ENCODE assay signal across 20 cellular contexts in the genomic region with DNA sequence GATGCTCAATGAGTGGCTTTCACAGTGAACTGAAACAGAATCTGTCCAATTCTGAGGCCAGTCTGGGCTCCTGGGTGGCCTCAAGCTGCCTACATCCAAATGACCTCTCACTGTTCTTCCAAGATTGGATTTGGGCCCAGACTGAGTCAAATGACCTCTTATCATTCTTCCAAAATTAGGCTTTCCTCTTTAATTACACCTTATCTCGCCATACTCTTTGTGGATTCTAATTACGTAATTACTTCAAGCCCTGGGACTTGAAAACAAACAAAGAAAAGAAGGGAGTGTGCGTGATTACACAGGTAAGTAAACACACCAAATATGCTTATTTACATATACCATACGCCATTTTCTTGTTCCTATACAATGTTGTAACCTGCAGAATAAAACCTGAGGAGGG. TPM values are rescaled to one million over a fixed set of nuclear protein-coding genes. Genes with fewer than 3 reads are reported as not detected.
A peak's percentile ranks its signal among the peaks of the same experiment; 100 is the strongest.
DNase-seq lines count a peak whose midpoint lies in the region; ATAC-seq, FAIRE-seq and TF ChIP-seq lines count a peak whose summit lies in the region.
"Had no signal": no experiment of that assay in that cellular context is flagged by ENCODE, and none has a peak within 500 bp of the region (broad histone marks: within the 10 kb centered on the region; RNA-seq: fewer than 3 reads in every experiment).

No MANE protein-coding gene starts in this region.

- no peak for FAIRE-seq in frontal cortex (lab: Jason Lieb, UNC)
- FAIRE-seq: endometrium, keratinocyte had no signal

- H3K9me3 ChIP-seq in HEK293 (ENCODE audit: control insufficient read depth, insufficient read depth, low read depth, low read length) (no peaks in the 10 kb centered on the region), psoas muscle (no peaks in the 10 kb centered on the region)

- ATAC-seq in left ventricle myocardium superior, result peak; percentile 73
- peak in 1 of 4 donors; percentile 24 for ATAC-seq in psoas muscle
- ATAC-seq in HG03135 (IDR thresholded peaks at IDR 0.05; ENCODE audit: unreplicated experiment), result no peak
- ATAC-seq: stimulated activated naive CD8-positive, alpha-beta T cell treated with anti-CD3 and anti-CD28 coated beads, Interleukin-15, Interleukin-2, amounts not matched to agents 100 U/mL and 50 U/mL, for 24 hours had no signal

- H3K27ac ChIP-seq in HEK293 (ENCODE audit: extremely low read depth, low read depth, low read length) (no peak overlapping the region), psoas muscle (peak overlapping the region; percentile 46)
- H3K27ac ChIP-seq: RWPE1 had no signal

- POLR2A ChIA-PET in HEK293 (lab: Yijun Ruan, JAX), result no interaction called here

- CTCF ChIA-PET in HEK293 (lab: Yijun Ruan, JAX), result no interaction called here

- DNase-seq in OCI-M1 (lab: John Stamatoyannopoulos, UW), result peak; percentile 22
- DNase-seq in left ventricle myocardium superior, result no peak
- no peak for DNase-seq in psoas muscle
- DNase-seq in activated CD4-positive, alpha-beta T cell treated with anti-CD3 and anti-CD28 coated beads for 48 hours, result no peak
- no peak for DNase-seq in frontal cortex (ENCODE audit: low spot score in 2 of 2)
- DNase-seq in posterior vena cava (ENCODE audit: low spot score), result no peak
- DNase-seq: activated CD4-positive, alpha-beta T cell treated with anti-CD3 and anti-CD28 coated beads for 1 hour; activated T-cell treated with anti-CD3 and anti-CD28 coated beads for 4 hours; DMS 273 treated with DMSO at 0.1 percent for 48 hours; H9; NCI-H1694 treated with DMSO at 0.1 percent for 48 hours; NCI-H526 treated with DMSO at 0.1 percent for 48 hours; nephron progenitor cell; stimulated activated naive CD8-positive, alpha-beta T cell treated with anti-CD3 and anti-CD28 coated beads, Interleukin-15, Interleukin-2, amounts not matched to agents 100 U/mL and 50 U/mL, for 24 hours; T-helper 2 cell had no signal

- 55 to 64% (median 57%) methylated on average over 4 of the region's 4 CpGs for WGBS in psoas muscle, 3 donors

- H3K4me1 ChIP-seq in HEK293 (ENCODE audit: control insufficient read depth, insufficient read depth, low read length) (peaks cover 4% of the 10 kb centered on the region), psoas muscle (peaks cover 56% of the 10 kb centered on the region)

- H3K4me3 ChIP-seq in HEK293 (ENCODE audit: low read depth, low read length) (no peak overlapping the region), psoas muscle (no peak overlapping the region)

- no peaks in the 10 kb centered on the region for H3K36me3 ChIP-seq in HEK293 (ENCODE audit: control insufficient read depth in 2 of 2, insufficient read depth in 1 of 2, low read length in 2 of 2)
- H3K36me3 ChIP-seq in psoas muscle (ENCODE audit: insufficient read depth in 1 of 2, low read depth in 1 of 2), result no peaks in the 10 kb centered on the region

- intact Hi-C loops in left ventricle myocardium superior (cut with micrococcal nuclease), result no loop called here
- intact Hi-C loops in psoas muscle (cut with DNase I), result no loop called here
- intact Hi-C loops in posterior vena cava (cut with DNase I), result no loop called here

- TF ChIP-seq CTCF in HEK293 (tag by site-specific recombination; IDR thresholded peaks at IDR 0.05) (no peak), psoas muscle (IDR thresholded peaks at IDR 0.05) (no peak)

- peaks cover 0 to 2% (median 0%) of the 10 kb centered on the region in 3 donors for H3K27me3 ChIP-seq in psoas muscle (ENCODE audit: insufficient read depth in 3 of 3, low read length in 2 of 3)

TF ChIP-seq in HEK293, 187 proteins besides CTCF, POLR2A, EP300 and RAD21:
- no peak for TF ChIP-seq ZNF677 (tag by site-specific recombination; IDR thresholded peaks at IDR 0.05)
- no peak for TF ChIP-seq MZF1 (tag by site-specific recombination; IDR thresholded peaks at IDR 0.05; ENCODE audit: borderline replicate concordance)
- TF ChIP-seq, protein P1, sequence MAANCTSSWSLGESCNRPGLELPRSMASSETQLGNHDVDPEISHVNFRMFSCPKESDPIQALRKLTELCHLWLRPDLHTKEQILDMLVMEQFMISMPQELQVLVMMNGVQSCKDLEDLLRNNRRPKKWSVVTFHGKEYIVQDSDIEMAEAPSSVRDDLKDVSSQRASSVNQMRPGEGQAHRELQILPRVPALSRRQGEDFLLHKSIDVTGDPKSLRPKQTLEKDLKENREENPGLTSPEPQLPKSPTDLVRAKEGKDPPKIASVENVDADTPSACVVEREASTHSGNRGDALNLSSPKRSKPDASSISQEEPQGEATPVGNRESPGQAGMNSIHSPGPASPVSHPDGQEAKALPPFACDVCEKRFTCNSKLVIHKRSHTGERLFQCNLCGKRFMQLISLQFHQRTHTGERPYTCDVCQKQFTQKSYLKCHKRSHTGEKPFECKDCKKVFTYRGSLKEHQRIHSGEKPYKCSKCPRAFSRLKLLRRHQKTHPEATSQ (tag by site-specific recombination; IDR thresholded peaks at IDR 0.05), result no peak
- TF ChIP-seq, protein P2, sequence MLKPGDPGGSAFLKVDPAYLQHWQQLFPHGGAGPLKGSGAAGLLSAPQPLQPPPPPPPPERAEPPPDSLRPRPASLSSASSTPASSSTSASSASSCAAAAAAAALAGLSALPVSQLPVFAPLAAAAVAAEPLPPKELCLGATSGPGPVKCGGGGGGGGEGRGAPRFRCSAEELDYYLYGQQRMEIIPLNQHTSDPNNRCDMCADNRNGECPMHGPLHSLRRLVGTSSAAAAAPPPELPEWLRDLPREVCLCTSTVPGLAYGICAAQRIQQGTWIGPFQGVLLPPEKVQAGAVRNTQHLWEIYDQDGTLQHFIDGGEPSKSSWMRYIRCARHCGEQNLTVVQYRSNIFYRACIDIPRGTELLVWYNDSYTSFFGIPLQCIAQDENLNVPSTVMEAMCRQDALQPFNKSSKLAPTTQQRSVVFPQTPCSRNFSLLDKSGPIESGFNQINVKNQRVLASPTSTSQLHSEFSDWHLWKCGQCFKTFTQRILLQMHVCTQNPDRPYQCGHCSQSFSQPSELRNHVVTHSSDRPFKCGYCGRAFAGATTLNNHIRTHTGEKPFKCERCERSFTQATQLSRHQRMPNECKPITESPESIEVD (tag by site-specific recombination; IDR thresholded peaks at IDR 0.05), result no peak
- no peak for TF ChIP-seq ZNF350 (tag by site-specific recombination; IDR thresholded peaks at IDR 0.05)
- TF ChIP-seq, protein P3, sequence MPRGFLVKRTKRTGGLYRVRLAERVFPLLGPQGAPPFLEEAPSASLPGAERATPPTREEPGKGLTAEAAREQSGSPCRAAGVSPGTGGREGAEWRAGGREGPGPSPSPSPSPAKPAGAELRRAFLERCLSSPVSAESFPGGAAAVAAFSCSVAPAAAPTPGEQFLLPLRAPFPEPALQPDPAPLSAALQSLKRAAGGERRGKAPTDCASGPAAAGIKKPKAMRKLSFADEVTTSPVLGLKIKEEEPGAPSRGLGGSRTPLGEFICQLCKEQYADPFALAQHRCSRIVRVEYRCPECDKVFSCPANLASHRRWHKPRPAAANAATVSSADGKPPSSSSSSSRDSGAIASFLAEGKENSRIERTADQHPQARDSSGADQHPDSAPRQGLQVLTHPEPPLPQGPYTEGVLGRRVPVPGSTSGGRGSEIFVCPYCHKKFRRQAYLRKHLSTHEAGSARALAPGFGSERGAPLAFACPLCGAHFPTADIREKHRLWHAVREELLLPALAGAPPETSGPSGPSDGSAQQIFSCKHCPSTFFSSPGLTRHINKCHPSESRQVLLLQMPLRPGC (tag by site-specific recombination; IDR thresholded peaks at IDR 0.05), result peak; percentile 20; the same call in 1 of the 2 replicates
- TF ChIP-seq OVOL3 (tag by site-specific recombination; IDR thresholded peaks at IDR 0.05), result no peak
- TF ChIP-seq ZNF837 (tag by site-specific recombination; IDR thresholded peaks at IDR 0.05), result no peak
- peak; percentile 90 for TF ChIP-seq WT1 (tag by site-specific recombination; IDR thresholded peaks at IDR 0.05)
- 0 out of 2 replicates have a peak, but pooled peaks have one; percentile 56 for TF ChIP-seq SP7 (tag by site-specific recombination; IDR thresholded peaks at IDR 0.05)
- TF ChIP-seq, protein P4, sequence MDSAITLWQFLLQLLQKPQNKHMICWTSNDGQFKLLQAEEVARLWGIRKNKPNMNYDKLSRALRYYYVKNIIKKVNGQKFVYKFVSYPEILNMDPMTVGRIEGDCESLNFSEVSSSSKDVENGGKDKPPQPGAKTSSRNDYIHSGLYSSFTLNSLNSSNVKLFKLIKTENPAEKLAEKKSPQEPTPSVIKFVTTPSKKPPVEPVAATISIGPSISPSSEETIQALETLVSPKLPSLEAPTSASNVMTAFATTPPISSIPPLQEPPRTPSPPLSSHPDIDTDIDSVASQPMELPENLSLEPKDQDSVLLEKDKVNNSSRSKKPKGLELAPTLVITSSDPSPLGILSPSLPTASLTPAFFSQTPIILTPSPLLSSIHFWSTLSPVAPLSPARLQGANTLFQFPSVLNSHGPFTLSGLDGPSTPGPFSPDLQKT (IDR thresholded peaks at IDR 0.05; ENCODE audit: borderline replicate concordance, low read depth, low read length), result no peak
- no peak for TF ChIP-seq ZNF707 (tag by site-specific recombination; IDR thresholded peaks at IDR 0.05)
- TF ChIP-seq GLI2 (tag by site-specific recombination; IDR thresholded peaks at IDR 0.05; ENCODE audit: borderline replicate concordance, low read depth), result no peak

RNA-seq across cellular contexts. Expression of a gene that starts 18.8 kb away (rescaled TPM):
- total RNA-seq in left ventricle myocardium superior, result 703 TPM
- total RNA-seq in psoas muscle, result 100 to 1,000 TPM in 3 of 4 donors, 10 to 100 TPM in 1; 71.1 to 306 (median 160) TPM
- polyA plus RNA-seq in psoas muscle, result 100 to 1,000 TPM in 2 of 3 donors, 10 to 100 TPM in 1; 17.3 to 270 (median 121) TPM
- total RNA-seq in frontal cortex, result 90.5 TPM
- total RNA-seq in posterior vena cava, result 1,000 to 10,000 TPM; 1,013 to 1,390 TPM
